Comparison of ENCODE assay signal across 2 cellular contexts in genomic region chr5:72308853-72309191, GRCh38.
TF ChIP-seq lines count a peak whose summit lies in the region.

No MANE protein-coding gene starts in this region.

TF ChIP-seq in HCT116, 20 proteins besides CTCF, POLR2A, EP300 and RAD21:
- TF ChIP-seq SP1 (IDR thresholded peaks at IDR 0.05; ENCODE audit: low read depth) (no peak), ZFX (IDR thresholded peaks at IDR 0.05) (no peak), SRF (IDR thresholded peaks at IDR 0.05; ENCODE audit: low read depth) (no peak), JUND (IDR thresholded peaks at IDR 0.05) (no peak), ATF3 (IDR thresholded peaks at IDR 0.05) (no peak), EZH2phosphoT487 (IDR thresholded peaks at IDR 0.05; ENCODE audit: borderline replicate concordance) (no peak), POLR2AphosphoS5 (IDR thresholded peaks at IDR 0.05; ENCODE audit: low read depth, low read length) (no peak), REST (IDR thresholded peaks at IDR 0.05; ENCODE audit: low read depth) (no peak), ZNF274 (IDR thresholded peaks at IDR 0.05; ENCODE audit: low read depth, low read length) (no peak), EGR1 (IDR thresholded peaks at IDR 0.05; ENCODE audit: low read depth) (no peak)

TF ChIP-seq in endothelial cell of umbilical vein, 7 proteins besides CTCF, POLR2A, EP300 and RAD21 (continued from another document):
- no peak for TF ChIP-seq MAX (IDR thresholded peaks at IDR 0.05; ENCODE audit: insufficient read depth, insufficient read length)
- no peak for TF ChIP-seq EZH2 (IDR thresholded peaks at IDR 0.05; ENCODE audit: borderline replicate concordance, low read depth, low read length, severe bottlenecking)
- TF ChIP-seq POLR2AphosphoS5 (IDR thresholded peaks at IDR 0.05; ENCODE audit: insufficient read depth, low read depth, low read length): no peak
- no peak for TF ChIP-seq GATA2 (IDR thresholded peaks at IDR 0.05; ENCODE audit: insufficient read depth, insufficient read length, low read depth, low read length)
- no peak for TF ChIP-seq JUN (IDR thresholded peaks at IDR 0.05; ENCODE audit: borderline replicate concordance, insufficient read depth, insufficient read length, low read depth)
- no peak for TF ChIP-seq MYC (IDR thresholded peaks at IDR 0.05; ENCODE audit: low read depth, low read length)
